ENCODE assay signal across 1 cellular context in genomic region chrX:41276661-41277506, GRCh38.
TF ChIP-seq lines count a peak whose summit lies in the region.

No MANE protein-coding gene starts in this region.

TF ChIP-seq in SK-N-SH, 30 proteins besides CTCF, POLR2A, EP300 and RAD21 (continued from another document):
- TF ChIP-seq USF1 (IDR thresholded peaks at IDR 0.05; ENCODE audit: borderline replicate concordance, low read depth) (no peak), MAX (IDR thresholded peaks at IDR 0.05; ENCODE audit: low read depth) (no peak)
